Comparison of ENCODE assay signal across 21 cellular contexts in the genomic region with DNA sequence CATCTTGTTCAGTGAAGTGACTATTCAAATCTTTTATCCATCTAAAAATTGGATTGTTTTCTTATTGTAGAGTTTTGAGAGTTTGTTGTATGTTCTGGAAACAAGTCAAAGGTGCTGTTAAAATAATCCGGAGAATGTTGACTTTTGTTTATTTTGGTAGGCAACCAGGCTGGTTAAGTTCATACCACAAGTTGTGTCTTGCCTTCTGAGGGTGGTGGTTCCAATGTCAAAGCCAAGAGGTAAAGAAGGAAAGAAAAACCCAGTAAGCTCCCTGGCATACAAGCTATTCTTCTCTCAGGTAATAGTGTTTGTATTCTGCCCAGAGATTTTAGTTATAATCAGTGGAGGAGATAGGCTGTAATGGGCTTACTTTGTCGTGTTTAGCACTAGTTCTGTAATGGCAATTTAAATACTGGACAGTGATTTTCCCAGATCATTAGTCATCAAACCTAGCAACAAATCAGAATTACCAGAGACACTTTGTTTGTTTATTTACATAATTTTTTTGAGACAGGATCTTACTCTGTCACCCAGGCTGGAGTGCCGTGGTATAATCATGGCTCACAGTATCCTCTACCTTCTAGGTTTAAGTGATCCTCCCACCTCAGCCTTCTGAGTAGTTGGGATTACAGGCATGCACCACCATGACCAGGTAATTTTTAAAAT. TPM values are rescaled to one million over a fixed set of nuclear protein-coding genes. Genes with fewer than 3 reads are reported as not detected.
DNase-seq lines count a peak whose midpoint lies in the region; ATAC-seq and TF ChIP-seq lines count a peak whose summit lies in the region.
"Had no signal": no experiment of that assay in that cellular context is flagged by ENCODE, and none has a peak within 500 bp of the region (broad histone marks: within the 10 kb centered on the region; RNA-seq: fewer than 3 reads in every experiment).

No MANE protein-coding gene starts in this region.

- H3K36me3 ChIP-seq in breast epithelium, result no peaks in the 10 kb centered on the region
- H3K36me3 ChIP-seq in mammary epithelial cell (ENCODE audit: insufficient read depth, low read length), result no peaks in the 10 kb centered on the region
- H3K36me3 ChIP-seq in body of pancreas (replicated peaks in 1 of 2; ENCODE audit: insufficient read depth in 1 of 2, low read depth in 2 of 2), result no peaks in the 10 kb centered on the region
- H3K36me3 ChIP-seq: SJSA1 had no signal

- H3K9ac ChIP-seq in mammary epithelial cell (ENCODE audit: insufficient read depth, low read length), result no peak overlapping the region
- H3K9ac ChIP-seq: BLaER1 had no signal

- H3K4me2 ChIP-seq in mammary epithelial cell (ENCODE audit: insufficient read depth, low read depth, low read length), result peak overlapping the region; percentile 37
- H3K4me2 ChIP-seq: BLaER1 had no signal

- DNase-seq in MCF 10A (ENCODE audit: unreplicated experiment), result peak; percentile 73
- DNase-seq in breast epithelium (ENCODE audit: low spot score in 2 of 2), result no peak
- DNase-seq in mammary epithelial cell, result peak; percentile 71
- peak; percentile 50 to 73 for DNase-seq in foreskin keratinocyte
- DNase-seq in activated CD4-positive, alpha-beta T cell treated with anti-CD3 and anti-CD28 coated beads, Interleukin-2, amount 10 ng/mL, durations not matched to agents 7 days and 5 days, result no peak
- DNase-seq in body of pancreas, result no peak
- DNase-seq in stimulated activated CD8-positive, alpha-beta memory T cell treated with anti-CD3 and anti-CD28 coated beads, Interleukin-4, amount 100 ng/mL, for 48 hours, result no peak
- DNase-seq: CD8-positive, alpha-beta T cell; GOT3; IMR-90; Karpas-422; MV-4-11; NCI-H1417; NCI-H1930; NCI-H2171; NCI-H748 treated with DMSO at 0.1 percent for 48 hours had no signal

- 25% methylated on average over 3 of the region's 3 CpGs for WGBS in mammary epithelial cell (ENCODE audit: low coverage, missing lambda C conversion rate)
- WGBS in body of pancreas, 2 donors, result 38 to 39% methylated on average over 3 of the region's 3 CpGs

- H3K79me2 ChIP-seq in mammary epithelial cell (ENCODE audit: insufficient read depth, low read length), result no peaks in the 10 kb centered on the region

- H3K4me1 Mint-ChIP-seq in MCF 10A (ENCODE audit: insufficient read depth, unreplicated experiment), result peaks cover 14% of the 10 kb centered on the region
- no peaks in the 10 kb centered on the region for H3K4me1 Mint-ChIP-seq in activated CD4-positive, alpha-beta T cell treated with anti-CD3 and anti-CD28 coated beads, Interleukin-2, amount 10 ng/mL, durations not matched to agents 7 days and 5 days

- peaks cover 31% of the 10 kb centered on the region for H3K27me3 Mint-ChIP-seq in MCF 10A (ENCODE audit: insufficient read depth, unreplicated experiment)
- H3K27me3 Mint-ChIP-seq in activated CD4-positive, alpha-beta T cell treated with anti-CD3 and anti-CD28 coated beads, Interleukin-2, amount 10 ng/mL, durations not matched to agents 7 days and 5 days, result peaks cover 31% of the 10 kb centered on the region

- H3K36me3 Mint-ChIP-seq in MCF 10A (ENCODE audit: insufficient read depth, unreplicated experiment), result no peaks in the 10 kb centered on the region
- H3K36me3 Mint-ChIP-seq in activated CD4-positive, alpha-beta T cell treated with anti-CD3 and anti-CD28 coated beads, Interleukin-2, amount 10 ng/mL, durations not matched to agents 7 days and 5 days (ENCODE audit: low read depth), result no peaks in the 10 kb centered on the region
- H3K36me3 Mint-ChIP-seq: CD8-positive, alpha-beta T cell had no signal

- peak; percentile 45 for ATAC-seq in foreskin keratinocyte
- ATAC-seq in body of pancreas, result no peak
- ATAC-seq in HG03354 (IDR thresholded peaks at IDR 0.05; ENCODE audit: poor library complexity, severe bottlenecking, unreplicated experiment), result no peak
- ATAC-seq: CD8-positive, alpha-beta T cell had no signal

- peak overlapping the region; percentile 42 for H3K27ac Mint-ChIP-seq in MCF 10A (ENCODE audit: low read depth, unreplicated experiment)
- H3K27ac Mint-ChIP-seq in activated CD4-positive, alpha-beta T cell treated with anti-CD3 and anti-CD28 coated beads, Interleukin-2, amount 10 ng/mL, durations not matched to agents 7 days and 5 days, result no peak overlapping the region
- H3K27ac Mint-ChIP-seq: CD8-positive, alpha-beta T cell had no signal

- in situ Hi-C loops in mammary epithelial cell (cut with MboI; ENCODE audit: low sequenced_read_pairs in 2 of 2), result no loop called here

- no peaks in the 10 kb centered on the region for H3K9me3 Mint-ChIP-seq in MCF 10A (ENCODE audit: unreplicated experiment)
- no peaks in the 10 kb centered on the region for H3K9me3 Mint-ChIP-seq in activated CD4-positive, alpha-beta T cell treated with anti-CD3 and anti-CD28 coated beads, Interleukin-2, amount 10 ng/mL, durations not matched to agents 7 days and 5 days
- H3K9me3 Mint-ChIP-seq: CD8-positive, alpha-beta T cell had no signal

- dilution Hi-C loops in mammary epithelial cell (cut with HindIII; ENCODE audit: low sequenced_read_pairs), result no loop called here

- POLR2A ChIA-PET in MCF 10A (lab: Yijun Ruan, JAX), result interaction anchor here (1.9 kb wide), 1 partner anchor 10 kb away, joined by 4 read pairs; no protein-coding TSS in a partner anchor
- POLR2A ChIA-PET in activated CD4-positive, alpha-beta T cell treated with anti-CD3 and anti-CD28 coated beads, Interleukin-2, amount 10 ng/mL, durations not matched to agents 7 days and 5 days (lab: Charles Lee), result no interaction called here

- intact Hi-C loops in MCF 10A (cut with micrococcal nuclease), result loop anchor here (2.0 kb wide), 1 partner anchor 24 kb away; the partner anchor contains the start of gene E2F8
- intact Hi-C loops in breast epithelium (cut with DNase I; ENCODE audit: low total_unique reads), result no loop called here
- intact Hi-C loops in mammary epithelial cell (cut with micrococcal nuclease), result no loop called here
- intact Hi-C loops in body of pancreas (cut with DNase I), result no loop called here

- TF ChIP-seq CTCF in MCF 10A (IDR thresholded peaks at IDR 0.05; ENCODE audit: unreplicated experiment), result no peak
- TF ChIP-seq CTCF in breast epithelium (IDR thresholded peaks at IDR 0.05), result no peak
- TF ChIP-seq CTCF in mammary epithelial cell (conservative IDR thresholded peaks at IDR 0.05 in 1 of 2, IDR thresholded peaks at IDR 0.05 in 1 of 2; ENCODE audit: extremely low read depth in 1 of 2, insufficient read depth in 1 of 2, low read depth in 1 of 2, low read length in 2 of 2), result no peak
- TF ChIP-seq CTCF in foreskin keratinocyte (conservative IDR thresholded peaks at IDR 0.05), result no peak
- TF ChIP-seq CTCF in body of pancreas (IDR thresholded peaks at IDR 0.05), result no peak

- no peaks in the 10 kb centered on the region for H4K20me1 ChIP-seq in mammary epithelial cell (ENCODE audit: insufficient read depth, low read length)
- H4K20me1 ChIP-seq: BLaER1 had no signal

- TF ChIP-seq POLR2A in breast epithelium (IDR thresholded peaks at IDR 0.05), result no peak
- TF ChIP-seq POLR2A in body of pancreas (IDR thresholded peaks at IDR 0.05), result no peak

- H3K27ac ChIP-seq in breast epithelium, result no peak overlapping the region
- H3K27ac ChIP-seq in mammary epithelial cell (ENCODE audit: insufficient read depth, low read depth, low read length), result no peak overlapping the region
- no peak overlapping the region for H3K27ac ChIP-seq in foreskin keratinocyte
- no peak overlapping the region for H3K27ac ChIP-seq in body of pancreas
- H3K27ac ChIP-seq: BLaER1, SJSA1 had no signal

- no peak overlapping the region for H3K4me3 Mint-ChIP-seq in MCF 10A (ENCODE audit: unreplicated experiment)
- no peak overlapping the region for H3K4me3 Mint-ChIP-seq in activated CD4-positive, alpha-beta T cell treated with anti-CD3 and anti-CD28 coated beads, Interleukin-2, amount 10 ng/mL, durations not matched to agents 7 days and 5 days
- H3K4me3 Mint-ChIP-seq: CD8-positive, alpha-beta T cell had no signal

- BruUV-seq in MCF 10A (replicated peaks; lab: Mats Ljungman, UMichigan), result no TSS peak
- no TSS peak for BruUV-seq in mammary epithelial cell (replicated peaks; lab: Mats Ljungman, UMichigan)

- H2AFZ ChIP-seq in mammary epithelial cell (ENCODE audit: low read depth, low read length), result no peak overlapping the region

- CTCF ChIA-PET in MCF 10A (lab: Yijun Ruan, JAX) (interaction anchor here (0.9 to 2.1 kb wide), 3 partner anchors 139 to 527 kb away, joined by 3 to 8 read pairs (median 4); no protein-coding TSS in a partner anchor), mammary epithelial cell (lab: Charles Lee; ENCODE audit: low non-redundant PET) (no interaction called here)
- CTCF ChIA-PET in activated CD4-positive, alpha-beta T cell treated with anti-CD3 and anti-CD28 coated beads, Interleukin-2, amount 10 ng/mL, durations not matched to agents 7 days and 5 days (lab: Charles Lee), result interaction anchor here (0.6 kb wide), 1 partner anchor 1102 kb away, joined by 3 read pairs; no protein-coding TSS in a partner anchor

- no peaks in the 10 kb centered on the region for H3K9me3 ChIP-seq in breast epithelium
- no peaks in the 10 kb centered on the region for H3K9me3 ChIP-seq in mammary epithelial cell (replicated peaks; ENCODE audit: insufficient read depth, low read length)
- H3K9me3 ChIP-seq in body of pancreas, result no peaks in the 10 kb centered on the region
- H3K9me3 ChIP-seq: BLaER1, SJSA1 had no signal

- H3K4me1 ChIP-seq in breast epithelium (no peaks in the 10 kb centered on the region), mammary epithelial cell (ENCODE audit: insufficient read depth, low read length) (peaks cover 18% of the 10 kb centered on the region), foreskin keratinocyte (peaks cover 8% of the 10 kb centered on the region), body of pancreas (no peaks in the 10 kb centered on the region)
- H3K4me1 ChIP-seq: BLaER1, SJSA1 had no signal

- H3K27me3 ChIP-seq in breast epithelium, result peaks cover 0 to 4% of the 10 kb centered on the region in 2 donors
- no peaks in the 10 kb centered on the region for H3K27me3 ChIP-seq in mammary epithelial cell (ENCODE audit: insufficient read depth, low read length)
- peaks cover 7% of the 10 kb centered on the region for H3K27me3 ChIP-seq in foreskin keratinocyte
- H3K27me3 ChIP-seq in body of pancreas, result no peaks in the 10 kb centered on the region
- H3K27me3 ChIP-seq: BLaER1, SJSA1 had no signal

- H3K4me3 ChIP-seq in breast epithelium (no peak overlapping the region), mammary epithelial cell (replicated peaks in 1 of 3; ENCODE audit: insufficient read depth in 1 of 3, low read depth in 2 of 3, low read length in 3 of 3) (no peak overlapping the region), body of pancreas (no peak overlapping the region)
- H3K4me3 ChIP-seq: BLaER1, SJSA1 had no signal

RNA-seq across cellular contexts. Expression of gene CSRP3, which starts 15.1 kb away (rescaled TPM):
- total RNA-seq in MCF 10A (2022) (not detected in 2 replicates), breast epithelium (not detected), mammary epithelial cell (not detected), foreskin keratinocyte (not detected in 2 replicates), body of pancreas (not detected)
- polyA plus RNA-seq in mammary epithelial cell (not detected), foreskin keratinocyte (not detected in 2 replicates)
- not detected for polyA minus RNA-seq in mammary epithelial cell
- not detected for total RNA-seq in activated CD4-positive, alpha-beta T cell treated with anti-CD3 and anti-CD28 coated beads, Interleukin-2, amount 10 ng/mL, durations not matched to agents 7 days and 5 days
- total RNA-seq: A172; CD8-positive, alpha-beta T cell; IMR-90; NCI-H460; SJSA1 had no signal
- polyA plus RNA-seq: IMR-90 had no signal

RNA-seq across cellular contexts. Expression of gene E2F8, which starts 23.9 kb away (rescaled TPM):
- 0.88 and 1.2 TPM in 2 replicates for total RNA-seq in MCF 10A (2022)
- total RNA-seq in breast epithelium, result under 1 TPM in 1 of 3 donors, not detected in 2; 0.64 TPM
- total RNA-seq in mammary epithelial cell, result 1 to 10 TPM in 1 of 2 donors, under 1 TPM in 1; 0.17 to 3.4 TPM
- 3.1 TPM for polyA plus RNA-seq in mammary epithelial cell
- polyA minus RNA-seq in mammary epithelial cell, result not detected
- total RNA-seq in foreskin keratinocyte, result 4.4 and 5.4 TPM in 2 replicates
- 1.7 and 2.4 TPM in 2 replicates for polyA plus RNA-seq in foreskin keratinocyte
- 10 to 100 TPM; 53.3 to 59.7 TPM for total RNA-seq in activated CD4-positive, alpha-beta T cell treated with anti-CD3 and anti-CD28 coated beads, Interleukin-2, amount 10 ng/mL, durations not matched to agents 7 days and 5 days
- total RNA-seq in body of pancreas, result under 1 TPM in 1 of 2 donors, not detected in 1; 0.26 TPM

Comparison
In these comparisons a context has a peak if more than half of its experiments do, and no peak if none do; other contexts are left out.
1. DNase-seq: peak in MCF 10A (single experiment), mammary epithelial cell (single experiment) and foreskin keratinocyte (2 of 2); none in breast epithelium (0 of 2), activated CD4-positive, alpha-beta T cell treated with anti-CD3 and anti-CD28 coated beads, Interleukin-2, amount 10 ng/mL, durations not matched to agents 7 days and 5 days (single experiment), body of pancreas (0 of 4) and stimulated activated CD8-positive, alpha-beta memory T cell treated with anti-CD3 and anti-CD28 coated beads, Interleukin-4, amount 100 ng/mL, for 48 hours (single experiment).